7 cellular contexts compared by ENCODE assay signal in genomic region chr6:69796081-69796626, GRCh38. TPM values are rescaled to one million over a fixed set of nuclear protein-coding genes. Genes with fewer than 3 reads are reported as not detected.
DNase-seq lines count a peak whose midpoint lies in the region; ATAC-seq lines count a peak whose summit lies in the region.

No MANE protein-coding gene starts in this region.

- H3K27ac Mint-ChIP-seq in stimulated activated naive B cell treated with anti-CD40 and anti-IgM and Interleukin-4, amounts not matched to agents 10 μg/mL and 1 μg/mL and 100 μg/mL, for 72 hours, result peak overlapping the region; percentile 96

- H3K4me1 Mint-ChIP-seq in stimulated activated naive B cell treated with anti-CD40 and anti-IgM and Interleukin-4, amounts not matched to agents 10 μg/mL and 1 μg/mL and 100 μg/mL, for 72 hours, result peaks cover 29 to 44% of the 10 kb centered on the region in 2 donors

- H3K36me3 Mint-ChIP-seq in stimulated activated naive B cell treated with anti-CD40 and anti-IgM and Interleukin-4, amounts not matched to agents 10 μg/mL and 1 μg/mL and 100 μg/mL, for 72 hours, result peaks cover 27 to 35% of the 10 kb centered on the region in 2 donors

- H3K27me3 Mint-ChIP-seq in stimulated activated naive B cell treated with anti-CD40 and anti-IgM and Interleukin-4, amounts not matched to agents 10 μg/mL and 1 μg/mL and 100 μg/mL, for 72 hours, result no peaks in the 10 kb centered on the region

- H3K9me3 Mint-ChIP-seq in stimulated activated naive B cell treated with anti-CD40 and anti-IgM and Interleukin-4, amounts not matched to agents 10 μg/mL and 1 μg/mL and 100 μg/mL, for 72 hours, result no peaks in the 10 kb centered on the region

- peak overlapping the region; percentile 89 for H3K27ac ChIP-seq in cingulate gyrus (ENCODE audit: low read depth, low read length)

- peak; percentile 3 for DNase-seq in GM04504 (ENCODE audit: low read depth)
- DNase-seq in M059J (ENCODE audit: low read depth), result peak; percentile 74
- DNase-seq in T follicular helper cell (ENCODE audit: low read depth), result peak; percentile 49
- DNase-seq in left kidney (ENCODE audit: low read depth, low spot score), result peak; percentile 82
- peak; percentile 39 for DNase-seq in stimulated activated naive B cell treated with anti-CD40 and anti-IgM and Interleukin-4, amounts not matched to agents 10 μg/mL and 1 μg/mL and 100 μg/mL, for 72 hours

- H3K4me3 Mint-ChIP-seq in stimulated activated naive B cell treated with anti-CD40 and anti-IgM and Interleukin-4, amounts not matched to agents 10 μg/mL and 1 μg/mL and 100 μg/mL, for 72 hours, result peak overlapping the region; percentile 87

- peak; percentile 29 for ATAC-seq in GM21825 (IDR thresholded peaks at IDR 0.05; ENCODE audit: unreplicated experiment)
- ATAC-seq in stimulated activated naive B cell treated with anti-CD40 and anti-IgM and Interleukin-4, amounts not matched to agents 10 μg/mL and 1 μg/mL and 100 μg/mL, for 72 hours (replicated peaks), result peak; percentile 50 to 51

RNA-seq across cellular contexts. Expression of gene LMBRD1, which starts 0.7 kb away (rescaled TPM):
- total RNA-seq in M059J (2014; rRNA removed; shearing (Covaris generic)), result 25.2 and 30.3 TPM in 2 replicates

Comparison
In these comparisons a context has a peak if more than half of its experiments do, and no peak if none do; other contexts are left out.
1. Peak in every context shown above with its lines: DNase-seq, ATAC-seq and H3K27ac ChIP-seq.
2. DNase-seq: peak in every context shown above with its lines; median percentile 82 in left kidney; 74 in M059J; 49 in T follicular helper cell; 39 in stimulated activated naive B cell treated with anti-CD40 and anti-IgM and Interleukin-4, amounts not matched to agents 10 μg/mL and 1 μg/mL and 100 μg/mL, for 72 hours; 3 in GM04504.